ENCODE assay signal across 16 cellular contexts in the genomic region with DNA sequence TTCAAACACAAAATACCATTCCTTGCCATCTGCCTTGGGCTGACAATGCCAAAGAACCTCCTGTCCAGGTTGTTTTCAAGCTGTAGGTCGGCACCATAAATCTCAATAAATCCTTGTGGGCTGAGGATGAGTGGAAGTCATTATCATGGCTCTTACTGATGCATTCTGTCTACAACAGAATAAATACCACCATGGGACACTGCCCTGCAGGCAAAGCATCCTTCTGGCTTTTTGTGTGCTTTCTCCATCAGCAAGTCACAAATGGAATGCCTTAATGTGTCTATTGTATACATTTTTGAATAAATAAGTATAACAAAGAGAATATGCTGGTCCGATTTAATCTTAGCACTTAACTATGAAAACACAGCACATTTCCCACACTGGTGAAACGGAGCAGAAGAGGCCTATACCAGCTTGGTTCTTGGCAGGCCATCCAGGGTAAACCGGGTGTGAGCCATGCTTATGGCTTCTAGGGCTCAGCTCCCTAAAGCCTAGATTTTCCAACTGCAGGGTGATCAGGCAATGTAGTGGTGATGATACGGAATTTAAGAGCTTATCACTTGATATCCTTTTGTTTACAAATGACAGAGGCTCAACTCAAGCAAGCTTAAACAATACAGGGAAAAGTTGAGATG.
"Had no signal": no experiment of that assay in that cellular context is flagged by ENCODE, and none has a peak within 500 bp of the region (broad histone marks: within the 10 kb centered on the region; RNA-seq: fewer than 3 reads in every experiment).

No MANE protein-coding gene starts in this region.

- H3K27me3 Mint-ChIP-seq: activated B cell treated with CpG ODN at 0.5 μM for 24 hours had no signal

- H3K27ac Mint-ChIP-seq: activated B cell treated with CpG ODN at 0.5 μM for 24 hours; activated CD8-positive, alpha-beta T cell treated with anti-CD3 and anti-CD28 coated beads, Interleukin-2, amount 10 ng/mL, durations not matched to agents 7 days and 5 days; endodermal cell; naive thymus-derived CD8-positive, alpha-beta T cell; stimulated activated effector memory CD8-positive, alpha-beta T cell treated with anti-CD3 and anti-CD28 coated beads, Interleukin-12 subunit alpha, Interleukin-12 subunit beta, amount 100 ng/mL, for 72 hours had no signal

- H3K36me3 ChIP-seq: thoracic aorta had no signal

- H3K4me3 Mint-ChIP-seq: activated B cell treated with CpG ODN at 0.5 μM for 24 hours; activated CD8-positive, alpha-beta T cell treated with anti-CD3 and anti-CD28 coated beads, Interleukin-2, amount 10 ng/mL, durations not matched to agents 7 days and 5 days; endodermal cell; naive thymus-derived CD8-positive, alpha-beta T cell; stimulated activated effector memory CD8-positive, alpha-beta T cell treated with anti-CD3 and anti-CD28 coated beads, Interleukin-12 subunit alpha, Interleukin-12 subunit beta, amount 100 ng/mL, for 72 hours had no signal

- DNase-seq: activated B cell treated with CpG ODN at 0.5 μM for 24 hours; activated CD4-positive, alpha-beta T cell treated with anti-CD3 and anti-CD28 coated beads for 48 hours; activated CD8-positive, alpha-beta memory T cell treated with anti-CD3 and anti-CD28 coated beads, Interleukin-2, amount 50 U/mL, for 4 hours; activated CD8-positive, alpha-beta T cell treated with anti-CD3 and anti-CD28 coated beads, Interleukin-2, amount 10 ng/mL, durations not matched to agents 7 days and 5 days; activated gamma-delta T cell treated with Interleukin-2 at 50 U/mL for 16 hours; activated T-cell treated with anti-CD3 and anti-CD28 coated beads, Interleukin-2, amount 50 U/mL, for 48 hours; aorta; dorsolateral prefrontal cortex; endodermal cell; islet precursor cell; naive thymus-derived CD8-positive, alpha-beta T cell; stimulated activated CD4-positive, alpha-beta T cell treated with anti-CD3 and anti-CD28 coated beads, Interleukin-12 subunit alpha, Interleukin-12 subunit beta, amount 100 ng/mL, for 4 hours; T-helper 2 cell had no signal

- H3K27me3 ChIP-seq: dorsolateral prefrontal cortex had no signal

- H3K36me3 Mint-ChIP-seq: stimulated activated effector memory CD8-positive, alpha-beta T cell treated with anti-CD3 and anti-CD28 coated beads, Interleukin-12 subunit alpha, Interleukin-12 subunit beta, amount 100 ng/mL, for 72 hours had no signal

- ATAC-seq: activated CD8-positive, alpha-beta T cell treated with anti-CD3 and anti-CD28 coated beads, Interleukin-2, amount 10 ng/mL, durations not matched to agents 7 days and 5 days; left lobe of liver; naive thymus-derived CD8-positive, alpha-beta T cell; stimulated activated effector memory CD8-positive, alpha-beta T cell treated with anti-CD3 and anti-CD28 coated beads, Interleukin-12 subunit alpha, Interleukin-12 subunit beta, amount 100 ng/mL, for 72 hours had no signal

- H3K27ac ChIP-seq: dorsolateral prefrontal cortex, thoracic aorta had no signal

- H3K9me3 ChIP-seq: thoracic aorta had no signal

- H3K4me1 Mint-ChIP-seq: activated B cell treated with CpG ODN at 0.5 μM for 24 hours; naive thymus-derived CD8-positive, alpha-beta T cell; stimulated activated effector memory CD8-positive, alpha-beta T cell treated with anti-CD3 and anti-CD28 coated beads, Interleukin-12 subunit alpha, Interleukin-12 subunit beta, amount 100 ng/mL, for 72 hours had no signal

- H3K9me3 Mint-ChIP-seq: activated B cell treated with CpG ODN at 0.5 μM for 24 hours, endodermal cell had no signal

- H3K4me3 ChIP-seq: dorsolateral prefrontal cortex, thoracic aorta had no signal
